Comparison of ENCODE assay signal across 21 cellular contexts in the genomic region with DNA sequence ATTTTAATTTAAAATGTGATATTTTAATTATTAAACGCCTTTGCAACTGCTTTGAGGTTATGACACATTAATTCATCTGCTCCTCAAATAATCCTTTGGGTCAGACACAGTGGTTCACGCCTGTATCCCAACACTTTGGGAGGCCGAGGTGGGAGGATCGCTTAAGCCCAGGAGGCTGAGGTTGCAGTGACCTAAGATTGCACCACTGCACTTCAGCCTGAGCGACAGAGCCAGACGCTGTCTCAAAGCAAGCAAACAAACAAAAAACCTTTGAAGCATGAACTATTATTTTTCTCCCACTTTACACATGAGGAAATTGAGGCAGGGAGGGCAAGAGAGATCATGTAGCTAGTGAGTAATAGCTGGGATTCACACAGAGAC. TPM values are rescaled to one million over a fixed set of nuclear protein-coding genes. Genes with fewer than 3 reads are reported as not detected.
DNase-seq lines count a peak whose midpoint lies in the region; ATAC-seq and TF ChIP-seq lines count a peak whose summit lies in the region.
"Had no signal": no experiment of that assay in that cellular context is flagged by ENCODE, and none has a peak within 500 bp of the region (broad histone marks: within the 10 kb centered on the region; RNA-seq: fewer than 3 reads in every experiment).

No MANE protein-coding gene starts in this region.

- no peak for ATAC-seq in CD8-positive, alpha-beta T cell
- no peak for ATAC-seq in activated naive CD8-positive, alpha-beta T cell treated with anti-CD3 and anti-CD28 coated beads, Interleukin-2, amount 50 U/mL, for 24 hours
- no peak for ATAC-seq in natural killer cell treated with Interleukin-12 subunit alpha and Interleukin-12 subunit beta and Interleukin-15 and Interleukin-18, amount 100 ng/mL, for 72 hours
- ATAC-seq in HG02571 (IDR thresholded peaks at IDR 0.05; ENCODE audit: unreplicated experiment), result no peak
- ATAC-seq: esophagus mucosa; gastroesophageal sphincter; stimulated activated naive B cell treated with anti-CD40 and anti-IgM and Interleukin-4, amounts not matched to agents 10 μg/mL and 1 μg/mL and 100 μg/mL, for 72 hours had no signal

- H3K4me3 Mint-ChIP-seq in activated T-cell treated with anti-CD3 and anti-CD28 coated beads, Interleukin-2, amount 50 U/mL, for 24 hours, result peak overlapping the region; percentile 52
- peak overlapping the region; percentile 59 for H3K4me3 Mint-ChIP-seq in CD8-positive, alpha-beta T cell
- peak overlapping the region; percentile 12 for H3K4me3 Mint-ChIP-seq in activated naive CD8-positive, alpha-beta T cell treated with anti-CD3 and anti-CD28 coated beads, Interleukin-2, amount 50 U/mL, for 24 hours
- H3K4me3 Mint-ChIP-seq in natural killer cell treated with Interleukin-12 subunit alpha and Interleukin-12 subunit beta and Interleukin-15 and Interleukin-18, amount 100 ng/mL, for 72 hours, result peak overlapping the region; percentile 91

- H3K27me3 Mint-ChIP-seq in activated T-cell treated with anti-CD3 and anti-CD28 coated beads, Interleukin-2, amount 50 U/mL, for 24 hours, result no peaks in the 10 kb centered on the region
- H3K27me3 Mint-ChIP-seq in CD8-positive, alpha-beta T cell (ENCODE audit: low read depth), result no peaks in the 10 kb centered on the region
- no peaks in the 10 kb centered on the region for H3K27me3 Mint-ChIP-seq in activated naive CD8-positive, alpha-beta T cell treated with anti-CD3 and anti-CD28 coated beads, Interleukin-2, amount 50 U/mL, for 24 hours
- no peaks in the 10 kb centered on the region for H3K27me3 Mint-ChIP-seq in natural killer cell treated with Interleukin-12 subunit alpha and Interleukin-12 subunit beta and Interleukin-15 and Interleukin-18, amount 100 ng/mL, for 72 hours
- H3K27me3 Mint-ChIP-seq: stimulated activated naive B cell treated with anti-CD40 and anti-IgM and Interleukin-4, amounts not matched to agents 10 μg/mL and 1 μg/mL and 100 μg/mL, for 72 hours had no signal

- POLR2A ChIA-PET in CD8-positive, alpha-beta T cell (lab: Charles Lee), result no interaction called here

- DNase-seq in activated T-cell treated with anti-CD3 and anti-CD28 coated beads, Interleukin-2, amount 50 U/mL, for 24 hours, result no peak
- no peak for DNase-seq in activated T-cell treated with anti-CD3 and anti-CD28 coated beads, Interleukin-2, amount 50 U/mL, for 1 hour
- DNase-seq in CD8-positive, alpha-beta T cell, result no peak
- no peak for DNase-seq in activated naive CD8-positive, alpha-beta T cell treated with anti-CD3 and anti-CD28 coated beads, Interleukin-2, amount 50 U/mL, for 24 hours
- DNase-seq in natural killer cell treated with Interleukin-12 subunit alpha and Interleukin-12 subunit beta and Interleukin-15 and Interleukin-18, amount 100 ng/mL, for 72 hours (ENCODE audit: low spot score), result no peak
- no peak for DNase-seq in esophagus muscularis mucosa (ENCODE audit: extremely low spot score)
- DNase-seq in WERI-Rb-1, result no peak
- DNase-seq: ACHN; activated CD4-positive, alpha-beta T cell treated with anti-CD3 and anti-CD28 coated beads, Interleukin-2, amount 50 U/mL, for 48 hours; cerebellar nuclear complex; kidney glomerular epithelial cell; mesenchymal stem cell; NCI-H1436 treated with DMSO at 0.1 percent for 48 hours; NCI-H524 treated with DMSO at 0.1 percent for 48 hours; stimulated activated CD4-positive, alpha-beta T cell treated with anti-CD3 and anti-CD28 coated beads, Interleukin-1b, Interleukin-23, amount 100 ng/mL, for 48 hours; stimulated activated naive B cell treated with anti-CD40 and anti-IgM and Interleukin-4, amounts not matched to agents 10 μg/mL and 1 μg/mL and 100 μg/mL, for 72 hours had no signal

- peaks cover 37% of the 10 kb centered on the region for H3K4me1 Mint-ChIP-seq in activated T-cell treated with anti-CD3 and anti-CD28 coated beads, Interleukin-2, amount 50 U/mL, for 24 hours (ENCODE audit: low read depth)
- H3K4me1 Mint-ChIP-seq in CD8-positive, alpha-beta T cell (ENCODE audit: low read depth), result peaks cover 30% of the 10 kb centered on the region
- H3K4me1 Mint-ChIP-seq in activated naive CD8-positive, alpha-beta T cell treated with anti-CD3 and anti-CD28 coated beads, Interleukin-2, amount 50 U/mL, for 24 hours, result peaks cover 32% of the 10 kb centered on the region
- H3K4me1 Mint-ChIP-seq in natural killer cell treated with Interleukin-12 subunit alpha and Interleukin-12 subunit beta and Interleukin-15 and Interleukin-18, amount 100 ng/mL, for 72 hours (ENCODE audit: low read depth in 2 of 2), result peaks cover 12 to 25% of the 10 kb centered on the region in 2 donors

- 93% methylated on average over 6 of the region's 6 CpGs for WGBS in esophagus muscularis mucosa

- no peak for TF ChIP-seq EP300 in esophagus muscularis mucosa (IDR thresholded peaks at IDR 0.05)

- no peaks in the 10 kb centered on the region for H3K9me3 Mint-ChIP-seq in activated T-cell treated with anti-CD3 and anti-CD28 coated beads, Interleukin-2, amount 50 U/mL, for 24 hours
- peaks cover 7% of the 10 kb centered on the region for H3K9me3 Mint-ChIP-seq in CD8-positive, alpha-beta T cell
- no peaks in the 10 kb centered on the region for H3K9me3 Mint-ChIP-seq in activated naive CD8-positive, alpha-beta T cell treated with anti-CD3 and anti-CD28 coated beads, Interleukin-2, amount 50 U/mL, for 24 hours
- H3K9me3 Mint-ChIP-seq in natural killer cell treated with Interleukin-12 subunit alpha and Interleukin-12 subunit beta and Interleukin-15 and Interleukin-18, amount 100 ng/mL, for 72 hours, result no peaks in the 10 kb centered on the region

- H3K4me3 ChIP-seq in CD8-positive, alpha-beta T cell (ENCODE audit: low read depth, low read length), result no peak overlapping the region
- H3K4me3 ChIP-seq in esophagus muscularis mucosa, result no peak overlapping the region
- no peak overlapping the region for H3K4me3 ChIP-seq in WERI-Rb-1 (ENCODE audit: low read depth, low read length)

- H3K27ac Mint-ChIP-seq in activated T-cell treated with anti-CD3 and anti-CD28 coated beads, Interleukin-2, amount 50 U/mL, for 24 hours, result no peak overlapping the region
- H3K27ac Mint-ChIP-seq in CD8-positive, alpha-beta T cell, result no peak overlapping the region
- H3K27ac Mint-ChIP-seq in activated naive CD8-positive, alpha-beta T cell treated with anti-CD3 and anti-CD28 coated beads, Interleukin-2, amount 50 U/mL, for 24 hours, result no peak overlapping the region
- no peak overlapping the region for H3K27ac Mint-ChIP-seq in natural killer cell treated with Interleukin-12 subunit alpha and Interleukin-12 subunit beta and Interleukin-15 and Interleukin-18, amount 100 ng/mL, for 72 hours

- TF ChIP-seq POLR2A in esophagus muscularis mucosa (IDR thresholded peaks at IDR 0.05; ENCODE audit: low read depth), result no peak

- H3K9me3 ChIP-seq in CD8-positive, alpha-beta T cell (ENCODE audit: low read length), result no peaks in the 10 kb centered on the region
- H3K9me3 ChIP-seq in esophagus muscularis mucosa (peaks cover 0 to 5% (median 0%) of the 10 kb centered on the region in 4 donors), WERI-Rb-1 (ENCODE audit: severe bottlenecking) (no peaks in the 10 kb centered on the region)
- H3K9me3 ChIP-seq: gastroesophageal sphincter, prostate gland had no signal

- intact Hi-C loops in CD8-positive, alpha-beta T cell (cut with DNase I, micrococcal nuclease), result loop anchor here in 1 of 2 experiments (10.0 kb wide), 2 partner anchors 460 to 870 kb away; partner anchors contain the start of gene TMED4
- intact Hi-C loops in esophagus muscularis mucosa (cut with DNase I), result no loop called here

- H3K36me3 Mint-ChIP-seq in activated T-cell treated with anti-CD3 and anti-CD28 coated beads, Interleukin-2, amount 50 U/mL, for 24 hours (ENCODE audit: low read depth), result peaks cover 33% of the 10 kb centered on the region
- peaks cover 20% of the 10 kb centered on the region for H3K36me3 Mint-ChIP-seq in CD8-positive, alpha-beta T cell
- H3K36me3 Mint-ChIP-seq in activated naive CD8-positive, alpha-beta T cell treated with anti-CD3 and anti-CD28 coated beads, Interleukin-2, amount 50 U/mL, for 24 hours (ENCODE audit: low read depth), result peaks cover 26% of the 10 kb centered on the region
- peaks cover 10% of the 10 kb centered on the region for H3K36me3 Mint-ChIP-seq in natural killer cell treated with Interleukin-12 subunit alpha and Interleukin-12 subunit beta and Interleukin-15 and Interleukin-18, amount 100 ng/mL, for 72 hours

- no peaks in the 10 kb centered on the region for H3K27me3 ChIP-seq in CD8-positive, alpha-beta T cell (ENCODE audit: insufficient read depth, low read length)
- H3K27me3 ChIP-seq in esophagus muscularis mucosa (no peaks in the 10 kb centered on the region), WERI-Rb-1 (ENCODE audit: insufficient read depth, low read depth, severe bottlenecking) (no peaks in the 10 kb centered on the region)
- H3K27me3 ChIP-seq: gastroesophageal sphincter had no signal

- CTCF ChIA-PET in CD8-positive, alpha-beta T cell (lab: Charles Lee), result no interaction called here

- peaks cover 12% of the 10 kb centered on the region for H3K4me1 ChIP-seq in CD8-positive, alpha-beta T cell (ENCODE audit: insufficient read depth, low read length)
- H3K4me1 ChIP-seq in esophagus muscularis mucosa, result peaks cover 15 to 40% (median 36%) of the 10 kb centered on the region in 4 donors

- H3K36me3 ChIP-seq in CD8-positive, alpha-beta T cell (ENCODE audit: insufficient read depth, low read length), result no peaks in the 10 kb centered on the region
- H3K36me3 ChIP-seq in esophagus muscularis mucosa (peaks cover 6 to 21% (median 18%) of the 10 kb centered on the region in 4 donors), WERI-Rb-1 (peaks cover 24% of the 10 kb centered on the region)
- H3K36me3 ChIP-seq: prostate gland had no signal

- no peak for TF ChIP-seq CTCF in CD8-positive, alpha-beta T cell (IDR thresholded peaks at IDR 0.05)
- no peak for TF ChIP-seq CTCF in esophagus muscularis mucosa (IDR thresholded peaks at IDR 0.05)
- TF ChIP-seq CTCF in WERI-Rb-1 (IDR thresholded peaks at IDR 0.05; ENCODE audit: low read depth, low read length), result no peak

- no peak overlapping the region for H3K27ac ChIP-seq in CD8-positive, alpha-beta T cell (ENCODE audit: low read depth, low read length)
- H3K27ac ChIP-seq in esophagus muscularis mucosa (replicated peaks in 1 of 4) (peak overlapping the region in 1 of 4 donors; percentile 95), WERI-Rb-1 (no peak overlapping the region)
- H3K27ac ChIP-seq: prostate gland had no signal

RNA-seq across cellular contexts. Expression of gene POLD2, which starts 1.5 kb away (rescaled TPM):
- 10 to 100 TPM; 44.0 to 48.9 TPM for total RNA-seq in CD8-positive, alpha-beta T cell
- total RNA-seq in natural killer cell treated with Interleukin-12 subunit alpha and Interleukin-12 subunit beta and Interleukin-15 and Interleukin-18, amount 100 ng/mL, for 72 hours, result 100 to 1,000 TPM; 101 to 229 TPM
- total RNA-seq in esophagus muscularis mucosa, result 10 to 100 TPM; 33.6 to 71.2 (median 55.9) TPM

RNA-seq across cellular contexts. Expression of gene MYL7, which starts 16.3 kb away (rescaled TPM):
- not detected for total RNA-seq in CD8-positive, alpha-beta T cell
- total RNA-seq in natural killer cell treated with Interleukin-12 subunit alpha and Interleukin-12 subunit beta and Interleukin-15 and Interleukin-18, amount 100 ng/mL, for 72 hours, result not detected
- not detected for total RNA-seq in esophagus muscularis mucosa
- total RNA-seq: aorta, esophagus mucosa, gastroesophageal sphincter, prostate gland had no signal

RNA-seq across cellular contexts. Expression of gene AEBP1, which starts 20.7 kb away (rescaled TPM):
- total RNA-seq in CD8-positive, alpha-beta T cell, result 10 to 100 TPM; 15.9 to 22.6 TPM
- 1 to 10 TPM; 1.0 to 2.4 TPM for total RNA-seq in natural killer cell treated with Interleukin-12 subunit alpha and Interleukin-12 subunit beta and Interleukin-15 and Interleukin-18, amount 100 ng/mL, for 72 hours
- total RNA-seq in esophagus muscularis mucosa, result 100 to 1,000 TPM in 3 of 4 donors, 10 to 100 TPM in 1; 71.0 to 234 (median 156) TPM

RNA-seq across cellular contexts. Expression of gene POLM, which starts 42.5 kb away (rescaled TPM):
- 10 to 100 TPM; 35.7 to 42.0 TPM for total RNA-seq in CD8-positive, alpha-beta T cell
- total RNA-seq in natural killer cell treated with Interleukin-12 subunit alpha and Interleukin-12 subunit beta and Interleukin-15 and Interleukin-18, amount 100 ng/mL, for 72 hours, result 10 to 100 TPM; 25.9 to 66.9 TPM
- total RNA-seq in esophagus muscularis mucosa, result 10 to 100 TPM; 12.4 to 32.3 (median 26.5) TPM

RNA-seq across cellular contexts. Expression of gene PGAM2, which starts 59.4 kb away (rescaled TPM):
- total RNA-seq in CD8-positive, alpha-beta T cell, result 1 to 10 TPM; 1.1 to 1.5 TPM
- not detected for total RNA-seq in natural killer cell treated with Interleukin-12 subunit alpha and Interleukin-12 subunit beta and Interleukin-15 and Interleukin-18, amount 100 ng/mL, for 72 hours
- 1 to 10 TPM in 1 of 4 donors, under 1 TPM in 2, not detected in 1; 0.52 to 1.8 (median 0.66) TPM for total RNA-seq in esophagus muscularis mucosa

Comparison
In these comparisons a context has a peak if more than half of its experiments do, and no peak if none do; other contexts are left out.
1. H3K4me3 Mint-ChIP-seq: peak in every context shown above with its lines; median percentile 91 in natural killer cell treated with Interleukin-12 subunit alpha and Interleukin-12 subunit beta and Interleukin-15 and Interleukin-18, amount 100 ng/mL, for 72 hours; 59 in CD8-positive, alpha-beta T cell; 52 in activated T-cell treated with anti-CD3 and anti-CD28 coated beads, Interleukin-2, amount 50 U/mL, for 24 hours; 12 in activated naive CD8-positive, alpha-beta T cell treated with anti-CD3 and anti-CD28 coated beads, Interleukin-2, amount 50 U/mL, for 24 hours.
2. RNA of gene AEBP1, which starts 20.7 kb away (total RNA-seq): 71.0 to 234 TPM in esophagus muscularis mucosa and 15.9 to 22.6 TPM in CD8-positive, alpha-beta T cell; 1.0 to 2.4 TPM in natural killer cell treated with Interleukin-12 subunit alpha and Interleukin-12 subunit beta and Interleukin-15 and Interleukin-18, amount 100 ng/mL, for 72 hours; every median in the first group is over 4 times any median in the second.